ENCODE assay signal across 27 cellular contexts in the genomic region with DNA sequence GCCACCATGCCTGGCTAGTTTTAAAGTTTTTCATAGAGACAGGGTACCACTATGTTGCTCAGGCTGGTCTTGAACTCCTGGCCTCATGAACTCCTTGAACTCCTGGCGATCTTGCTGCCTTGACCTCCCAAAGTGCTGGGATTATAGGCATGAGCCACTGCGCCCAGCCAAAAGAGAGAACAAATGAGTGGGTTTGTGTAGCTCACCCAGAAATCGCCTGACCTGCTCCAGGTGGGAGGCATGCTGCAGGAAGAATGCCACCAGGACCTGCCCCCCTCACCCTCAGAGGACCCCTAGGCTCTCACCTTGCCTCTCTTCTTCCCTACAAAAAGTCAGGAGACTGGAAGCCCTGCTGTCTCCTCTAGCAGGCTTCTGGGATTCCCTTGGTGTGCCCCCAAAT.
"Had no signal": no experiment of that assay in that cellular context is flagged by ENCODE, and none has a peak within 500 bp of the region (broad histone marks: within the 10 kb centered on the region; RNA-seq: fewer than 3 reads in every experiment).

No MANE protein-coding gene starts in this region.

- ATAC-seq: left colon; left lung; lower lobe of right lung; naive thymus-derived CD8-positive, alpha-beta T cell; right cardiac atrium; sciatic nerve; stimulated activated effector memory CD8-positive, alpha-beta T cell treated with anti-CD3 and anti-CD28 coated beads, Interleukin-12 subunit alpha, Interleukin-12 subunit beta, amount 100 ng/mL, for 72 hours had no signal

- H3K4me1 ChIP-seq: parathyroid adenoma had no signal

- H3K9me3 Mint-ChIP-seq: immature natural killer cell; nephron; neural crest cell; stimulated activated effector memory CD8-positive, alpha-beta T cell treated with anti-CD3 and anti-CD28 coated beads, Interleukin-12 subunit alpha, Interleukin-12 subunit beta, amount 100 ng/mL, for 72 hours; stimulated activated naive CD8-positive, alpha-beta T cell treated with anti-CD3 and anti-CD28 coated beads, Interleukin-15, Interleukin-2, amounts not matched to agents 100 ng/mL and 50 ng/mL, for 24 hours; type B pancreatic cell had no signal

- H3K9me3 ChIP-seq: left lung, lower lobe of right lung, neutrophil, suprapubic skin, thoracic aorta, tibial artery, uterus had no signal

- H3K4me3 Mint-ChIP-seq: immature natural killer cell; naive thymus-derived CD8-positive, alpha-beta T cell; nephron; neural crest cell; stimulated activated effector memory CD8-positive, alpha-beta T cell treated with anti-CD3 and anti-CD28 coated beads, Interleukin-12 subunit alpha, Interleukin-12 subunit beta, amount 100 ng/mL, for 72 hours; stimulated activated naive CD8-positive, alpha-beta T cell treated with anti-CD3 and anti-CD28 coated beads, Interleukin-15, Interleukin-2, amounts not matched to agents 100 ng/mL and 50 ng/mL, for 24 hours; type B pancreatic cell had no signal

- H3K27me3 ChIP-seq: tibial artery, uterus had no signal

- DNase-seq: hypothalamus; immature natural killer cell; kidney; left colon; left lung; lower lobe of right lung; mammary epithelial cell; mesenchymal stem cell; occipital lobe; right cardiac atrium; stimulated activated CD4-positive, alpha-beta T cell treated with anti-CD3 and anti-CD28 coated beads, Interleukin-4, amount 100 ng/mL, for 24 hours; stimulated activated naive CD4-positive, alpha-beta T cell; uterus had no signal

- H3K4me3 ChIP-seq: left lung, lower lobe of right lung, skin epidermis, suprapubic skin, thoracic aorta, tibial artery, uterus had no signal

- H3K36me3 ChIP-seq: left lung, lower lobe of right lung, neutrophil, suprapubic skin, thoracic aorta, tibial artery, uterus had no signal

- H3K27me3 Mint-ChIP-seq: type B pancreatic cell had no signal

- H3K36me3 Mint-ChIP-seq: immature natural killer cell; stimulated activated effector memory CD8-positive, alpha-beta T cell treated with anti-CD3 and anti-CD28 coated beads, Interleukin-12 subunit alpha, Interleukin-12 subunit beta, amount 100 ng/mL, for 72 hours; type B pancreatic cell had no signal

- H3K27ac Mint-ChIP-seq: immature natural killer cell; progenitor cell of endocrine pancreas; stimulated activated effector memory CD8-positive, alpha-beta T cell treated with anti-CD3 and anti-CD28 coated beads, Interleukin-12 subunit alpha, Interleukin-12 subunit beta, amount 100 ng/mL, for 72 hours; stimulated activated naive CD8-positive, alpha-beta T cell treated with anti-CD3 and anti-CD28 coated beads, Interleukin-15, Interleukin-2, amounts not matched to agents 100 ng/mL and 50 ng/mL, for 24 hours; type B pancreatic cell had no signal

- H3K27ac ChIP-seq: left lung, lower lobe of right lung, neutrophil, parathyroid adenoma, skin epidermis, suprapubic skin, thoracic aorta, uterus had no signal
